In the genomic region with DNA sequence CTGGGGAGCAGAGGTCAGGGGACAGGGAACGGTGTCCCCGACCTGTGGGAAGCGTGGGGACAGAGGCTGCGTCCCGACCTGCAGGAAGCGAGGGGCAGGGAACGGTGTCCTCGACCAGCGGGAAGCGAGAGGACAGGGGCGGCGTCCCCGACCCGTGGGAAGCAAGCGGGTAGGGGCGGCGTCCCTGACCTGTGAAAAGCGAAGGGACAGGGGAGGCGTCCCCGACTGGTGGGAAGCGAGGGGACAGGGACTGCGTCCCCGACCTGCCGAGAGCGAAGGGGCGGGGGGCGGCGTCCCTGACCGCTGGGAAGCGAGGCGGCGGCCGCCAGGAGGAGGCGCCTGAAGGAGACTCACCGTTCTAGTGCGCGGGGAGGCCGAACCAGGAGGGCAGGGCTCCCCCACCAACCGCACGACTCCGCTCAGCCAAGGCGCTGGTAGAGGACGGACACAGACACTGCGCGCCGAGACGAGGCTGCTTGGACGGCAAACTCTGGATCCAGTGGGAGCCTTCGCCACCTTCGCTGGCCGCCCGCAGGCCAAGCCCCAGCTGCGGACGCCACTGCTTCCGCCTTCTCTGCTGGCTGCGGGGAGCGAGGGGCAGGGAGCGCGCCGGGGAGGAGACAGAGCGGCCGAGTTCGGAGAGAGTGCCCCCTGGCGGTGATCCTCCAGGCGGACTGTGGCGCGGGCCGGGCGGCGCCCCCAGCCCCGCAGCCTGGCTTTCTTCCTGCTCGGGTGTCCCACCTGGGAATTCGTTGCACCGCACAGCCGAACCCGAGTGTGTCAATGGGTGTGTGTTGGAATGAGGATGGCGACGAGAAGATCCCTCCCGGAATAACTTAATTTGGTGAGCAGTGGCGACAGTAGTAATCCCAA, we compare ENCODE assay signal across 8 cellular contexts. TPM values are rescaled to one million over a fixed set of nuclear protein-coding genes. Genes with fewer than 3 reads are reported as not detected.
DNase-seq lines count a peak whose midpoint lies in the region; ATAC-seq and TF ChIP-seq lines count a peak whose summit lies in the region.

A gene with protein sequence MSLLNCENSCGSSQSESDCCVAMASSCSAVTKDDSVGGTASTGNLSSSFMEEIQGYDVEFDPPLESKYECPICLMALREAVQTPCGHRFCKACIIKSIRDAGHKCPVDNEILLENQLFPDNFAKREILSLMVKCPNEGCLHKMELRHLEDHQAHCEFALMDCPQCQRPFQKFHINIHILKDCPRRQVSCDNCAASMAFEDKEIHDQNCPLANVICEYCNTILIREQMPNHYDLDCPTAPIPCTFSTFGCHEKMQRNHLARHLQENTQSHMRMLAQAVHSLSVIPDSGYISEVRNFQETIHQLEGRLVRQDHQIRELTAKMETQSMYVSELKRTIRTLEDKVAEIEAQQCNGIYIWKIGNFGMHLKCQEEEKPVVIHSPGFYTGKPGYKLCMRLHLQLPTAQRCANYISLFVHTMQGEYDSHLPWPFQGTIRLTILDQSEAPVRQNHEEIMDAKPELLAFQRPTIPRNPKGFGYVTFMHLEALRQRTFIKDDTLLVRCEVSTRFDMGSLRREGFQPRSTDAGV (minus strand): TSS at position 579 of the 873 bp plus-strand sequence. CDS start 8,757 bp downstream, outside the sequence.

- peak within 1 kb of the TSS; percentile 97 for H3K4me3 ChIP-seq in fibroblast of the aortic adventitia (ENCODE audit: low read depth, low read length)

- peak; percentile 97 for ATAC-seq in GM21723 (IDR thresholded peaks at IDR 0.05; ENCODE audit: unreplicated experiment)

- no peaks in the 10 kb centered on the region for H3K9me3 Mint-ChIP-seq in activated T-helper 2 cell treated with anti-CD3 and anti-CD28 coated beads, Interferon-gamma antibody, Interleukin-2, Interleukin-4, amounts not matched to agents 10 μg/mL and 5 μg/mL and 100 μg/mL, durations not matched to agents 14 hours and 24 hours and 36 hours
- H3K9me3 Mint-ChIP-seq in nephron, result peaks cover 4% of the 10 kb centered on the region
- no peaks in the 10 kb centered on the region for H3K9me3 Mint-ChIP-seq in stimulated activated naive CD8-positive, alpha-beta T cell treated with anti-CD3 and anti-CD28 coated beads, Interleukin-15, Interleukin-2, amounts not matched to agents 100 ng/mL and 50 ng/mL, for 24 hours

- H3K4me3 Mint-ChIP-seq in activated T-helper 2 cell treated with anti-CD3 and anti-CD28 coated beads, Interferon-gamma antibody, Interleukin-2, Interleukin-4, amounts not matched to agents 10 μg/mL and 5 μg/mL and 100 μg/mL, durations not matched to agents 14 hours and 24 hours and 36 hours (ENCODE audit: low read depth), result peak within 1 kb of the TSS; percentile 97
- peak within 1 kb of the TSS; percentile 97 to 100 (median 100) for H3K4me3 Mint-ChIP-seq in nephron
- H3K4me3 Mint-ChIP-seq in stimulated activated naive CD8-positive, alpha-beta T cell treated with anti-CD3 and anti-CD28 coated beads, Interleukin-15, Interleukin-2, amounts not matched to agents 100 ng/mL and 50 ng/mL, for 24 hours, result peak within 1 kb of the TSS; percentile 97

- DNase-seq in Daoy (ENCODE audit: low read depth), result peak; percentile 90
- peak; percentile 90 for DNase-seq in KBM-7
- peak; percentile 85 for DNase-seq in RPMI8226
- peak; percentile 84 for DNase-seq in activated T-helper 2 cell treated with anti-CD3 and anti-CD28 coated beads, Interferon-gamma antibody, Interleukin-2, Interleukin-4, amounts not matched to agents 10 μg/mL and 5 μg/mL and 100 μg/mL, durations not matched to agents 14 hours and 24 hours and 36 hours (ENCODE audit: low spot score)
- peak; percentile 81 for DNase-seq in fibroblast of the aortic adventitia (ENCODE audit: low read depth)

- H3K4me1 Mint-ChIP-seq in activated T-helper 2 cell treated with anti-CD3 and anti-CD28 coated beads, Interferon-gamma antibody, Interleukin-2, Interleukin-4, amounts not matched to agents 10 μg/mL and 5 μg/mL and 100 μg/mL, durations not matched to agents 14 hours and 24 hours and 36 hours (ENCODE audit: low read depth), result peaks cover 25% of the 10 kb centered on the region
- H3K4me1 Mint-ChIP-seq in nephron, result peaks cover 27% of the 10 kb centered on the region
- H3K4me1 Mint-ChIP-seq in stimulated activated naive CD8-positive, alpha-beta T cell treated with anti-CD3 and anti-CD28 coated beads, Interleukin-15, Interleukin-2, amounts not matched to agents 100 ng/mL and 50 ng/mL, for 24 hours (ENCODE audit: low read depth), result peaks cover 31% of the 10 kb centered on the region

- H3K36me3 Mint-ChIP-seq in activated T-helper 2 cell treated with anti-CD3 and anti-CD28 coated beads, Interferon-gamma antibody, Interleukin-2, Interleukin-4, amounts not matched to agents 10 μg/mL and 5 μg/mL and 100 μg/mL, durations not matched to agents 14 hours and 24 hours and 36 hours (ENCODE audit: low read depth), result peaks cover 8% of the 10 kb centered on the region
- peaks cover 9% of the 10 kb centered on the region for H3K36me3 Mint-ChIP-seq in nephron (ENCODE audit: low read depth)
- no peaks in the 10 kb centered on the region for H3K36me3 Mint-ChIP-seq in stimulated activated naive CD8-positive, alpha-beta T cell treated with anti-CD3 and anti-CD28 coated beads, Interleukin-15, Interleukin-2, amounts not matched to agents 100 ng/mL and 50 ng/mL, for 24 hours (ENCODE audit: low read depth)

- in situ Hi-C loops in KBM-7 (cut with MboI; ENCODE audit: low pct_unique_long_range_greater_than_20kb, low sequenced_read_pairs), result no loop called here

- peak within 1 kb of the TSS; percentile 92 for H3K27ac Mint-ChIP-seq in activated T-helper 2 cell treated with anti-CD3 and anti-CD28 coated beads, Interferon-gamma antibody, Interleukin-2, Interleukin-4, amounts not matched to agents 10 μg/mL and 5 μg/mL and 100 μg/mL, durations not matched to agents 14 hours and 24 hours and 36 hours
- peak within 1 kb of the TSS; percentile 80 to 97 (median 94) for H3K27ac Mint-ChIP-seq in nephron
- H3K27ac Mint-ChIP-seq in stimulated activated naive CD8-positive, alpha-beta T cell treated with anti-CD3 and anti-CD28 coated beads, Interleukin-15, Interleukin-2, amounts not matched to agents 100 ng/mL and 50 ng/mL, for 24 hours, result peak within 1 kb of the TSS; percentile 95

- TF ChIP-seq CTCF in fibroblast of the aortic adventitia (IDR thresholded peaks at IDR 0.05; ENCODE audit: insufficient read depth, low read length) (peak; percentile 84), nephron (IDR thresholded peaks at IDR 0.05; ENCODE audit: unreplicated experiment in 3 of 3) (peak; percentile 97 to 98 (median 98))

- peaks cover 6% of the 10 kb centered on the region for H3K27me3 Mint-ChIP-seq in activated T-helper 2 cell treated with anti-CD3 and anti-CD28 coated beads, Interferon-gamma antibody, Interleukin-2, Interleukin-4, amounts not matched to agents 10 μg/mL and 5 μg/mL and 100 μg/mL, durations not matched to agents 14 hours and 24 hours and 36 hours (ENCODE audit: low read depth)
- no peaks in the 10 kb centered on the region for H3K27me3 Mint-ChIP-seq in nephron (ENCODE audit: low read depth)
- H3K27me3 Mint-ChIP-seq in stimulated activated naive CD8-positive, alpha-beta T cell treated with anti-CD3 and anti-CD28 coated beads, Interleukin-15, Interleukin-2, amounts not matched to agents 100 ng/mL and 50 ng/mL, for 24 hours, result peaks cover 11% of the 10 kb centered on the region

- intact Hi-C loops in activated T-helper 2 cell treated with anti-CD3 and anti-CD28 coated beads, Interferon-gamma antibody, Interleukin-2, Interleukin-4, amounts not matched to agents 10 μg/mL and 5 μg/mL and 100 μg/mL, durations not matched to agents 14 hours and 24 hours and 36 hours (cut with micrococcal nuclease), result loop anchor here (1.0 to 5.0 kb wide), 2 partner anchors 47 to 221 kb away; a partner anchor contains a TSS

RNA-seq across cellular contexts. Expression of the gene that starts here (rescaled TPM):
- 4.5 and 8.2 TPM in 2 replicates for total RNA-seq in Daoy (2014; rRNA removed; shearing (Covaris generic))
- 9.0 and 10.2 TPM in 2 replicates for total RNA-seq in activated T-helper 2 cell treated with anti-CD3 and anti-CD28 coated beads, Interferon-gamma antibody, Interleukin-2, Interleukin-4, amounts not matched to agents 10 μg/mL and 5 μg/mL and 100 μg/mL, durations not matched to agents 14 hours and 24 hours and 36 hours
- 8.0 and 11.8 TPM in 2 replicates for total RNA-seq in fibroblast of the aortic adventitia (ENCODE audit: low replicate concordance)

Comparison
In these comparisons a context has a peak if more than half of its experiments do, and no peak if none do; other contexts are left out.
1. Peak in every context shown above with its lines: DNase-seq, ATAC-seq and H3K4me3 ChIP-seq.